14 cellular contexts compared by ENCODE assay signal in genomic region chr3:169659096-169659521, GRCh38. TPM values are rescaled to one million over a fixed set of nuclear protein-coding genes. Genes with fewer than 3 reads are reported as not detected.
A peak's percentile ranks its signal among the peaks of the same experiment; 100 is the strongest.
DNase-seq lines count a peak whose midpoint lies in the region; ATAC-seq, FAIRE-seq and TF ChIP-seq lines count a peak whose summit lies in the region.
"Had no signal": no experiment of that assay in that cellular context is flagged by ENCODE, and none has a peak within 500 bp of the region (broad histone marks: within the 10 kb centered on the region; RNA-seq: fewer than 3 reads in every experiment).

No MANE protein-coding gene starts in this region.

- intact Hi-C loops in HepG2 (cut with micrococcal nuclease; ENCODE audit: unreplicated experiment), result no loop called here

- H3K4me1 Mint-ChIP-seq in T-helper 1 cell treated with Interleukin-12 subunit alpha and Interleukin-12 subunit beta and Interleukin-4 antibody, amounts not matched to agents 30 μg/mL and 1 μg/mL, for 36 hours (ENCODE audit: low read depth), result peaks cover 42% of the 10 kb centered on the region
- peaks cover 48% of the 10 kb centered on the region for H3K4me1 Mint-ChIP-seq in stimulated activated effector memory CD8-positive, alpha-beta T cell treated with anti-CD3 and anti-CD28 coated beads, Interleukin-12 subunit alpha, Interleukin-12 subunit beta, amount 100 ng/mL, for 72 hours
- peaks cover 44 to 53% (median 46%) of the 10 kb centered on the region in 3 donors for H3K4me1 Mint-ChIP-seq in T-cell

- H3K27ac Mint-ChIP-seq in T-helper 1 cell treated with Interleukin-12 subunit alpha and Interleukin-12 subunit beta and Interleukin-4 antibody, amounts not matched to agents 30 μg/mL and 1 μg/mL, for 36 hours, result no peak overlapping the region
- H3K27ac Mint-ChIP-seq in stimulated activated effector memory CD8-positive, alpha-beta T cell treated with anti-CD3 and anti-CD28 coated beads, Interleukin-12 subunit alpha, Interleukin-12 subunit beta, amount 100 ng/mL, for 72 hours, result no peak overlapping the region
- no peak overlapping the region for H3K27ac Mint-ChIP-seq in T-cell
- H3K27ac Mint-ChIP-seq: activated CD4-positive, alpha-beta T cell treated with anti-CD3 and anti-CD28 coated beads for 36 hours; stimulated activated memory B cell treated with anti-CD40 and anti-IgM and Interleukin-4, amounts not matched to agents 10 μg/mL and 1 μg/mL and 100 μg/mL, for 72 hours had no signal

- TF ChIP-seq POLR2A in HepG2 (IDR thresholded peaks at IDR 0.05; ENCODE audit: insufficient read depth in 1 of 2, low read depth in 2 of 2, low read length in 2 of 2), result no peak

- no peaks in the 10 kb centered on the region for H3K9me3 Mint-ChIP-seq in T-helper 1 cell treated with Interleukin-12 subunit alpha and Interleukin-12 subunit beta and Interleukin-4 antibody, amounts not matched to agents 30 μg/mL and 1 μg/mL, for 36 hours
- no peaks in the 10 kb centered on the region for H3K9me3 Mint-ChIP-seq in stimulated activated effector memory CD8-positive, alpha-beta T cell treated with anti-CD3 and anti-CD28 coated beads, Interleukin-12 subunit alpha, Interleukin-12 subunit beta, amount 100 ng/mL, for 72 hours
- no peaks in the 10 kb centered on the region for H3K9me3 Mint-ChIP-seq in T-cell
- H3K9me3 Mint-ChIP-seq: stimulated activated memory B cell treated with anti-CD40 and anti-IgM and Interleukin-4, amounts not matched to agents 10 μg/mL and 1 μg/mL and 100 μg/mL, for 72 hours had no signal

- no peak overlapping the region for H3K4me2 ChIP-seq in HepG2 (ENCODE audit: low read depth, low read length)
- H3K4me2 ChIP-seq: A549 had no signal

- H3K27me3 Mint-ChIP-seq in T-helper 1 cell treated with Interleukin-12 subunit alpha and Interleukin-12 subunit beta and Interleukin-4 antibody, amounts not matched to agents 30 μg/mL and 1 μg/mL, for 36 hours (ENCODE audit: low read depth), result peaks cover 81% of the 10 kb centered on the region
- H3K27me3 Mint-ChIP-seq in T-cell, result peaks cover 56 to 74% of the 10 kb centered on the region in 2 donors

- CTCF ChIA-PET in T-cell (lab: Charles Lee) (no interaction called here), HepG2 (lab: Yijun Ruan, JAX; ENCODE audit: low intra/inter-chr PET ratio, low total read pairs) (no interaction called here)

- H3K4me1 ChIP-seq in HepG2 (ENCODE audit: insufficient read depth, low read length), result peaks cover 19% of the 10 kb centered on the region

- no peak overlapping the region for H3K4me3 ChIP-seq in HepG2 (replicated peaks in 1 of 3; ENCODE audit: insufficient read depth in 1 of 3, low read depth in 2 of 3, low read length in 3 of 3)
- H3K4me3 ChIP-seq: A549, SJSA1 had no signal

- no peak for TF ChIP-seq RAD21 in HepG2 (CRISPR knock-in tag; IDR thresholded peaks at IDR 0.05)

- H3K9ac ChIP-seq in HepG2 (ENCODE audit: insufficient read depth, low read depth, low read length), result no peak overlapping the region

- no peak for TF ChIP-seq CTCF in HepG2 (CRISPR knock-in tag; IDR thresholded peaks at IDR 0.05)

- TF ChIP-seq EP300 in HepG2 (IDR thresholded peaks at IDR 0.05; ENCODE audit: low read depth in 2 of 2, low read length in 2 of 2) (no peak), HepG2 (CRISPR knock-in tag; IDR thresholded peaks at IDR 0.05; ENCODE audit: borderline replicate concordance) (no peak)

- POLR2A ChIA-PET in T-cell (lab: Charles Lee) (interaction anchor here in 1 of 2 donors (0.6 kb wide), 2 partner anchors 9 to 509 kb away, joined by 4 to 5 read pairs; no protein-coding TSS in a partner anchor), HepG2 (lab: Yijun Ruan, JAX) (no interaction called here)

- no peaks in the 10 kb centered on the region for H3K36me3 ChIP-seq in HepG2 (replicated peaks in 1 of 2; ENCODE audit: control insufficient read depth in 1 of 2, insufficient read depth in 2 of 2, low read length in 2 of 2)
- H3K36me3 ChIP-seq: SJSA1 had no signal

- WGBS in HepG2 (ENCODE audit: low lambda C conversion rate), result 41% methylated on average over 5 of the region's 5 CpGs

- no TSS peak for BruUV-seq in HepG2 (replicated peaks; lab: Mats Ljungman, UMichigan)

- H3K9me3 ChIP-seq in HepG2 (ENCODE audit: low read length), result no peaks in the 10 kb centered on the region
- H3K9me3 ChIP-seq: A549, SJSA1 had no signal

- H4K20me1 ChIP-seq in HepG2 (ENCODE audit: insufficient read depth, low read length), result no peaks in the 10 kb centered on the region

- H3K79me2 ChIP-seq in HepG2 (ENCODE audit: insufficient read depth, low read length), result no peaks in the 10 kb centered on the region

- DNase-seq in T-helper 1 cell (no peak), dermis blood vessel endothelial cell (peak; percentile 43), left kidney (ENCODE audit: low read depth, low spot score) (peak; percentile 61), T-cell (no peak), HepG2 (ENCODE audit: low spot score) (no peak)
- DNase-seq in stimulated activated effector memory CD8-positive, alpha-beta T cell treated with anti-CD3 and anti-CD28 coated beads, Interleukin-12 subunit alpha, Interleukin-12 subunit beta, amount 100 ng/mL, for 72 hours (ENCODE audit: low spot score in 2 of 2), result no peak
- DNase-seq: NCI-H1105 treated with DMSO at 0.1 percent for 48 hours, NCI-H774 had no signal

- H3K27ac ChIP-seq in HepG2 (ENCODE audit: extremely low read length, insufficient read depth, low read length), result no peak overlapping the region
- H3K27ac ChIP-seq: A549, SJSA1 had no signal

- in situ Hi-C loops in HepG2 (cut with HindIII; ENCODE audit: extremely low pct_ligation_motif_present, low pct_unique_long_range_greater_than_20kb), result no loop called here

- H3K36me3 Mint-ChIP-seq in T-helper 1 cell treated with Interleukin-12 subunit alpha and Interleukin-12 subunit beta and Interleukin-4 antibody, amounts not matched to agents 30 μg/mL and 1 μg/mL, for 36 hours (ENCODE audit: low read depth), result peaks cover 5% of the 10 kb centered on the region
- no peaks in the 10 kb centered on the region for H3K36me3 Mint-ChIP-seq in stimulated activated effector memory CD8-positive, alpha-beta T cell treated with anti-CD3 and anti-CD28 coated beads, Interleukin-12 subunit alpha, Interleukin-12 subunit beta, amount 100 ng/mL, for 72 hours
- no peaks in the 10 kb centered on the region for H3K36me3 Mint-ChIP-seq in T-cell
- H3K36me3 Mint-ChIP-seq: stimulated activated memory B cell treated with anti-CD40 and anti-IgM and Interleukin-4, amounts not matched to agents 10 μg/mL and 1 μg/mL and 100 μg/mL, for 72 hours had no signal

- FAIRE-seq in HepG2 (lab: Jason Lieb, UNC), result no peak
- FAIRE-seq: A549 had no signal

- no peak for ATAC-seq in stimulated activated effector memory CD8-positive, alpha-beta T cell treated with anti-CD3 and anti-CD28 coated beads, Interleukin-12 subunit alpha, Interleukin-12 subunit beta, amount 100 ng/mL, for 72 hours
- ATAC-seq in HG03108 (IDR thresholded peaks at IDR 0.05; ENCODE audit: unreplicated experiment), result no peak
- no peak for ATAC-seq in T-cell (replicated peaks in 1 of 4)
- no peak for ATAC-seq in HepG2
- ATAC-seq: A549; activated CD4-positive, alpha-beta T cell treated with anti-CD3 and anti-CD28 coated beads for 36 hours had no signal

- H3K4me3 Mint-ChIP-seq in T-helper 1 cell treated with Interleukin-12 subunit alpha and Interleukin-12 subunit beta and Interleukin-4 antibody, amounts not matched to agents 30 μg/mL and 1 μg/mL, for 36 hours, result peak overlapping the region; percentile 14
- H3K4me3 Mint-ChIP-seq in stimulated activated effector memory CD8-positive, alpha-beta T cell treated with anti-CD3 and anti-CD28 coated beads, Interleukin-12 subunit alpha, Interleukin-12 subunit beta, amount 100 ng/mL, for 72 hours, result peak overlapping the region; percentile 51
- peak overlapping the region in 1 of 3 donors; percentile 23 for H3K4me3 Mint-ChIP-seq in T-cell
- H3K4me3 Mint-ChIP-seq: activated CD4-positive, alpha-beta T cell treated with anti-CD3 and anti-CD28 coated beads for 36 hours; stimulated activated memory B cell treated with anti-CD40 and anti-IgM and Interleukin-4, amounts not matched to agents 10 μg/mL and 1 μg/mL and 100 μg/mL, for 72 hours had no signal

- no peak overlapping the region for H2AFZ ChIP-seq in HepG2 (ENCODE audit: low read length)

- peaks cover 6 to 46% of the 10 kb centered on the region in 2 experiments for H3K27me3 ChIP-seq in HepG2 (ENCODE audit: control insufficient read depth in 1 of 2, insufficient read depth in 2 of 2, low read length in 2 of 2)

TF ChIP-seq in HepG2, 621 proteins besides CTCF, POLR2A, EP300 and RAD21 (continues in another document):
- TF ChIP-seq ATF7-NPFF (CRISPR knock-in tag; IDR thresholded peaks at IDR 0.05; ENCODE audit: low read depth) (no peak), SOX5 (CRISPR knock-in tag; IDR thresholded peaks at IDR 0.05; ENCODE audit: borderline replicate concordance) (no peak)

RNA-seq across cellular contexts. Expression of gene MECOM, which starts 4.4 kb away (rescaled TPM):
- total RNA-seq in dermis blood vessel endothelial cell (54.3 and 76.4 TPM in 2 replicates), T-cell (under 1 TPM in 4 of 5 donors, not detected in 1; 0.06 to 0.48 (median 0.10) TPM), HepG2 (2016; rRNA removed; fragmentation: Illumina TruSeq; extraction: Trizol) (0.17 and 0.18 TPM in 2 replicates)
- 0.09 TPM in 1 of 2 replicates, not detected in the other for total RNA-seq in HepG2 (2016; cell fraction: cytosol; rRNA removed; fragmentation: Illumina TruSeq; extraction: Trizol; ENCODE audit: low read depth)
- 0.10 and 0.15 TPM in 2 replicates for total RNA-seq in HepG2 (2016; cell fraction: insoluble cytoplasmic fraction; rRNA removed; fragmentation: Illumina TruSeq; extraction: Trizol)
- 0.06 and 0.07 TPM in 2 replicates for total RNA-seq in HepG2 (2016; cell fraction: membrane; rRNA removed; fragmentation: Illumina TruSeq; extraction: Trizol)
- 0.31 and 0.41 TPM in 2 replicates for total RNA-seq in HepG2 (2016; cell fraction: nucleus; rRNA removed; fragmentation: Illumina TruSeq; extraction: Trizol)
- polyA plus RNA-seq in HepG2 (2011; rRNA removed), result 0.04 and 0.29 TPM in 2 replicates
- 0.03 and 0.08 TPM in 2 replicates for polyA plus RNA-seq in HepG2 (2011; cell fraction: cytosol; rRNA removed)
- polyA plus RNA-seq in HepG2 (2011; cell fraction: nucleus; rRNA removed), result 0.05 and 0.10 TPM in 2 replicates
- polyA plus RNA-seq in HepG2 (2012), result 0.05 TPM in 1 of 2 replicates, not detected in the other
- polyA plus RNA-seq in HepG2 (2016; cell fraction: cytosol; fragmentation: Illumina TruSeq; extraction: Trizol; ENCODE audit: low read depth), result not detected in 2 replicates
- polyA plus RNA-seq in HepG2 (2016; cell fraction: insoluble cytoplasmic fraction; fragmentation: Illumina TruSeq; extraction: Trizol; ENCODE audit: low read depth), result 0.08 and 0.10 TPM in 2 replicates
- polyA plus RNA-seq in HepG2 (2016; cell fraction: membrane; fragmentation: Illumina TruSeq; extraction: Trizol; ENCODE audit: low read depth), result 0.03 TPM in 1 of 2 replicates, not detected in the other
- polyA plus RNA-seq in HepG2 (2016; cell fraction: nucleus; fragmentation: Illumina TruSeq; extraction: Trizol; ENCODE audit: insufficient read depth, low read depth), result 0.20 and 0.21 TPM in 2 replicates
- 37.6 TPM in 1 of 2 replicates, not detected in the other for polyA minus RNA-seq in HepG2 (2011; rRNA and poly(A)+ RNA removed; ENCODE audit: low replicate concordance)
- polyA minus RNA-seq in HepG2 (2011; cell fraction: cytosol; rRNA and poly(A)+ RNA removed), result 0.35 TPM in 1 of 2 replicates, not detected in the other
- 0.62 and 0.77 TPM in 2 replicates for polyA minus RNA-seq in HepG2 (2011; cell fraction: nucleus; rRNA and poly(A)+ RNA removed)
- total RNA-seq: activated CD4-positive, alpha-beta T cell treated with anti-CD3 and anti-CD28 coated beads for 36 hours had no signal

Comparison
In these comparisons a context has a peak if more than half of its experiments do, and no peak if none do; other contexts are left out.
1. DNase-seq: peak in dermis blood vessel endothelial cell (single experiment) and left kidney (single experiment); none in T-helper 1 cell (0 of 5), stimulated activated effector memory CD8-positive, alpha-beta T cell treated with anti-CD3 and anti-CD28 coated beads, Interleukin-12 subunit alpha, Interleukin-12 subunit beta, amount 100 ng/mL, for 72 hours (0 of 2), T-cell (0 of 34) and HepG2 (single experiment).
2. RNA of gene MECOM, which starts 4.4 kb away (total RNA-seq): 54.3 to 76.4 TPM in dermis blood vessel endothelial cell; 0.06 to 0.41 TPM in HepG2 and 0.06 to 0.48 TPM in T-cell; every median in the first group is over 10 times any median in the second.